29 cellular contexts compared by ENCODE assay signal in genomic region chr17:82281076-82281475, GRCh38. TPM values are rescaled to one million over a fixed set of nuclear protein-coding genes. Genes with fewer than 3 reads are reported as not detected.
DNase-seq lines count a peak whose midpoint lies in the region; ATAC-seq and TF ChIP-seq lines count a peak whose summit lies in the region.
"Had no signal": no experiment of that assay in that cellular context is flagged by ENCODE, and none has a peak within 500 bp of the region (broad histone marks: within the 10 kb centered on the region; RNA-seq: fewer than 3 reads in every experiment).

No MANE protein-coding gene starts in this region.

- no peak for ATAC-seq in HCT116
- ATAC-seq in GM18907 (IDR thresholded peaks at IDR 0.05; ENCODE audit: unreplicated experiment) = no peak
- ATAC-seq: left lobe of liver had no signal

- peaks cover 0 to 3% (median 0%) of the 10 kb centered on the region in 5 experiments for H3K9me3 Mint-ChIP-seq in brain

- peaks cover 44% of the 10 kb centered on the region for H3K4me1 Mint-ChIP-seq in brain

- intact Hi-C loops in HCT116 (cut with micrococcal nuclease) (no loop called here), posterior vena cava (cut with DNase I) (no loop called here)

- no peak overlapping the region for H2BK5ac ChIP-seq in neuronal stem cell (ENCODE audit: low read length)

- H3K4me3 ChIP-seq in BLaER1 = no peak overlapping the region
- H3K4me3 ChIP-seq in HCT116 (replicated peaks in 1 of 2; ENCODE audit: low read depth in 1 of 2, low read length in 2 of 2) = no peak overlapping the region
- H3K4me3 ChIP-seq in neuronal stem cell (ENCODE audit: low read length in 2 of 2) = peak overlapping the region in 1 of 2 donors; percentile 71
- H3K4me3 ChIP-seq: dorsolateral prefrontal cortex, GM12878, skin epidermis, upper lobe of left lung had no signal

- DNase-seq in HCT116 (ENCODE audit: low read depth, low spot score) = no peak
- DNase-seq in neuronal stem cell (ENCODE audit: low spot score) = no peak
- DNase-seq in posterior vena cava (ENCODE audit: low spot score) = no peak
- no peak for DNase-seq in AG20443 (ENCODE audit: low spot score)
- DNase-seq: activated CD4-positive, alpha-beta T cell treated with anti-CD3 and anti-CD28 coated beads, Interleukin-2, amount 50 U/mL, for 4 hours; activated T-cell treated with anti-CD3 and anti-CD28 coated beads for 4 hours; dorsolateral prefrontal cortex; hypothalamus; KBM-7; mesenchymal stem cell; MM.1S; NCI-H1417; NCI-H2029 treated with DMSO at 0.1 percent for 48 hours; NCI-H526 treated with DMSO at 0.1 percent for 48 hours; stimulated activated CD4-positive, alpha-beta T cell treated with anti-CD3 and anti-CD28 coated beads, Interleukin-2, amount 100 ng/mL, for 24 hours had no signal

- peak overlapping the region in 1 of 5 experiments; percentile 31 for H3K4me3 Mint-ChIP-seq in brain
- H3K4me3 Mint-ChIP-seq: CD14-positive monocyte had no signal

- peaks cover 2% of the 10 kb centered on the region for H3K79me1 ChIP-seq in neuronal stem cell (ENCODE audit: low read depth, low read length)

- CTCF ChIA-PET in HCT116 (lab: Charles Lee) = interaction anchor here (0.5 kb wide), 1 partner anchor 27 kb away, joined by 3 read pairs; no protein-coding TSS in a partner anchor

- H3K36me3 ChIP-seq in BLaER1 (no peaks in the 10 kb centered on the region), HCT116 (ENCODE audit: control insufficient read depth in 1 of 2, insufficient read depth in 2 of 2, low read length in 2 of 2) (no peaks in the 10 kb centered on the region), neuronal stem cell (replicated peaks in 1 of 2; ENCODE audit: control insufficient read depth in 2 of 2, insufficient read depth in 2 of 2, low read length in 2 of 2) (peaks cover 0 to 3% of the 10 kb centered on the region in 2 donors)
- H3K36me3 ChIP-seq: upper lobe of left lung had no signal

- H3K9me3 ChIP-seq in BLaER1 = no peaks in the 10 kb centered on the region
- no peaks in the 10 kb centered on the region for H3K9me3 ChIP-seq in HCT116 (ENCODE audit: control insufficient read depth in 1 of 2, insufficient read depth in 1 of 2, low read depth in 1 of 2, low read length in 2 of 2)
- peaks cover 0 to 3% of the 10 kb centered on the region in 2 donors for H3K9me3 ChIP-seq in neuronal stem cell (replicated peaks in 1 of 2; ENCODE audit: control insufficient read depth in 2 of 2, insufficient read depth in 1 of 2, low read depth in 1 of 2, low read length in 2 of 2)
- H3K9me3 ChIP-seq: upper lobe of left lung had no signal

- H2AFZ ChIP-seq in HCT116 (ENCODE audit: low read depth, low read length, poor library complexity, severe bottlenecking) = no peak overlapping the region
- peak overlapping the region; percentile 22 for H2AFZ ChIP-seq in neuronal stem cell (ENCODE audit: low read length)

- peak overlapping the region; percentile 25 for H2BK15ac ChIP-seq in neuronal stem cell (ENCODE audit: low read length)

- no peak overlapping the region for H3K14ac ChIP-seq in neuronal stem cell (ENCODE audit: low read length)

- no peak overlapping the region for H3K18ac ChIP-seq in neuronal stem cell (ENCODE audit: low read length)

- H3K4me1 ChIP-seq in BLaER1 = peaks cover 28% of the 10 kb centered on the region
- peaks cover 31 to 44% of the 10 kb centered on the region in 2 experiments for H3K4me1 ChIP-seq in HCT116 (ENCODE audit: control insufficient read depth in 1 of 2, insufficient read depth in 2 of 2, low read length in 2 of 2)
- H3K4me1 ChIP-seq in neuronal stem cell (ENCODE audit: control insufficient read depth in 2 of 2, insufficient read depth in 1 of 2, low read depth in 1 of 2, low read length in 2 of 2) = peaks cover 13 to 18% of the 10 kb centered on the region in 2 donors

- H3K9ac ChIP-seq in BLaER1 = no peak overlapping the region
- H3K9ac ChIP-seq in HCT116 (ENCODE audit: low read length) = no peak overlapping the region
- H3K9ac ChIP-seq in neuronal stem cell (ENCODE audit: low read depth, low read length, poor library complexity) = peak overlapping the region; percentile 38

- BruUV-seq in HCT116 (replicated peaks; lab: Mats Ljungman, UMichigan) = no TSS peak

- no peak overlapping the region for H2BK120ac ChIP-seq in neuronal stem cell (ENCODE audit: low read depth, low read length)

- H4K91ac ChIP-seq in neuronal stem cell (ENCODE audit: low read depth, low read length, poor library complexity) = no peak overlapping the region

- TF ChIP-seq POLR2A in HCT116 (IDR thresholded peaks at IDR 0.05; ENCODE audit: borderline replicate concordance, extremely low read depth, insufficient read depth, insufficient read length) = no peak

- H3K9me2 ChIP-seq in HCT116 (ENCODE audit: insufficient read depth) = no peaks in the 10 kb centered on the region

- H3K27ac Mint-ChIP-seq in brain = peak overlapping the region in 4 of 5 experiments; percentile 30 to 80 (median 60)

- no peak overlapping the region for H2AK5ac ChIP-seq in neuronal stem cell (ENCODE audit: low read depth, low read length)

- H3K4ac ChIP-seq in neuronal stem cell (ENCODE audit: low read length) = no peak overlapping the region

- H4K8ac ChIP-seq in neuronal stem cell (ENCODE audit: low read depth, low read length) = no peak overlapping the region

- POLR2A ChIA-PET in HCT116 (lab: Charles Lee) = interaction anchor here (1.0 to 4.8 kb wide), 4 partner anchors 11 to 75 kb away, joined by 3 to 35 read pairs (median 3); partner anchors contain the start of gene SLC16A3

- no peak overlapping the region for H3K27ac ChIP-seq in BLaER1
- H3K27ac ChIP-seq in HCT116 (ENCODE audit: low read depth, low read length) = peak overlapping the region; percentile 59; the same call in 1 of the 2 replicates
- no peak overlapping the region for H3K27ac ChIP-seq in neuronal stem cell (replicated peaks; ENCODE audit: low read length)
- H3K27ac ChIP-seq: skin epidermis had no signal

- no peaks in the 10 kb centered on the region for H3K27me3 ChIP-seq in BLaER1
- no peaks in the 10 kb centered on the region for H3K27me3 ChIP-seq in HCT116 (ENCODE audit: insufficient read depth, low read length)
- H3K27me3 ChIP-seq in neuronal stem cell (ENCODE audit: control insufficient read depth in 3 of 3, insufficient read depth in 3 of 3, low read depth in 1 of 3, low read length in 3 of 3) = no peaks in the 10 kb centered on the region
- H3K27me3 ChIP-seq: dorsolateral prefrontal cortex, upper lobe of left lung had no signal

- H4K20me1 ChIP-seq in BLaER1 (no peaks in the 10 kb centered on the region), HCT116 (ENCODE audit: insufficient read depth) (no peaks in the 10 kb centered on the region)

- TF ChIP-seq RAD21 in HCT116 (IDR thresholded peaks at IDR 0.05; ENCODE audit: low read depth) = no peak

- TF ChIP-seq CTCF in HCT116 (IDR thresholded peaks at IDR 0.05 in 2 of 3, conservative IDR thresholded peaks at IDR 0.05 in 1 of 3; ENCODE audit: borderline replicate concordance in 1 of 3, insufficient read depth in 1 of 3, low read depth in 2 of 3, low read length in 2 of 3) = no peak
- TF ChIP-seq CTCF in brain (conservative IDR thresholded peaks at IDR 0.05) = no peak

- no peaks in the 10 kb centered on the region for H3K79me2 ChIP-seq in HCT116 (ENCODE audit: insufficient read depth, low read length)

- H2BK12ac ChIP-seq in neuronal stem cell (ENCODE audit: low read length) = peak overlapping the region; percentile 28

- no CpG with 5 or more reads among the region's 7 CpGs for WGBS in neuronal stem cell (ENCODE audit: extremely low coverage in 2 of 2, insufficient read length in 2 of 2, insufficient replicate concordance in 1 of 2), 2 donors

- H3K23ac ChIP-seq in neuronal stem cell (ENCODE audit: low read depth, low read length, poor library complexity) = no peak overlapping the region

- RAD21 ChIA-PET in HCT116 (lab: Charles Lee; ENCODE audit: low non-redundant PET in 1 of 2, low total read pairs in 2 of 2, uncharacterized antibody in 2 of 2, unreplicated experiment in 2 of 2) = no interaction called here

- H3K36me3 Mint-ChIP-seq in brain = peaks cover 13% of the 10 kb centered on the region

- H3K27me3 Mint-ChIP-seq in brain = peaks cover 8% of the 10 kb centered on the region

- H3K4me2 ChIP-seq in BLaER1 (peak overlapping the region; percentile 26; the same call in 1 of the 2 replicates), HCT116 (ENCODE audit: low read length) (peak overlapping the region; percentile 69), neuronal stem cell (ENCODE audit: insufficient read depth, low read length, poor library complexity, severe bottlenecking) (no peak overlapping the region)

TF ChIP-seq in HCT116, 20 proteins besides CTCF, POLR2A, EP300 and RAD21:
- TF ChIP-seq CEBPB (IDR thresholded peaks at IDR 0.05; ENCODE audit: low read depth) (no peak), JUND (IDR thresholded peaks at IDR 0.05) (no peak), TCF7L2 (IDR thresholded peaks at IDR 0.05; ENCODE audit: borderline replicate concordance, extremely low read depth, insufficient read depth, insufficient read length) (no peak), ELF1 (IDR thresholded peaks at IDR 0.05; ENCODE audit: borderline replicate concordance, low read depth) (no peak), ZFX (IDR thresholded peaks at IDR 0.05) (no peak)

RNA-seq across cellular contexts. Expression of gene CSNK1D, which starts 7.6 kb away (rescaled TPM):
- 176 TPM for total RNA-seq in HCT116 (2021; ENCODE audit: unreplicated experiment)
- polyA plus RNA-seq in HCT116 (2012) = 184 and 197 TPM in 2 replicates
- polyA plus RNA-seq in brain (ENCODE audit: insufficient read depth, low read depth, low replicate concordance) = 62.3 TPM
- polyA plus RNA-seq in neuronal stem cell (2013, experiment 1 of 2) = 70.3 TPM
- polyA plus RNA-seq in neuronal stem cell (2013, experiment 2 of 2) = 72.1 TPM
- 100 to 1,000 TPM in 1 of 2 donors, 10 to 100 TPM in 1; 93.6 to 103 TPM for total RNA-seq in posterior vena cava

RNA-seq across cellular contexts. Expression of gene CD7, which starts 36.3 kb away (rescaled TPM):
- total RNA-seq in HCT116 (2021; ENCODE audit: unreplicated experiment) (0.61 TPM), posterior vena cava (1 to 10 TPM; 1.9 to 3.0 TPM)
- 0.08 and 0.39 TPM in 2 replicates for polyA plus RNA-seq in HCT116 (2012)
- polyA plus RNA-seq in brain (ENCODE audit: insufficient read depth, low read depth, low replicate concordance) = 0.88 TPM
- 1.5 TPM for polyA plus RNA-seq in neuronal stem cell (2013, experiment 1 of 2)
- 1.5 TPM for polyA plus RNA-seq in neuronal stem cell (2013, experiment 2 of 2)
- total RNA-seq: cerebellum, endothelial cell of umbilical vein, HT-29, myocyte, renal cortical epithelial cell, SK-MEL-5 had no signal
- polyA plus RNA-seq: endothelial cell of umbilical vein, GM12878 had no signal

RNA-seq across cellular contexts. Expression of gene SLC16A3, which starts 52.2 kb away (rescaled TPM):
- total RNA-seq in HCT116 (2021; ENCODE audit: unreplicated experiment) (445 TPM), posterior vena cava (10 to 100 TPM; 53.7 to 65.6 TPM)
- polyA plus RNA-seq in HCT116 (2012) = 422 and 492 TPM in 2 replicates
- 8.7 TPM for polyA plus RNA-seq in brain (ENCODE audit: insufficient read depth, low read depth, low replicate concordance)
- polyA plus RNA-seq in neuronal stem cell (2013, experiment 1 of 2) = 3.5 TPM
- polyA plus RNA-seq in neuronal stem cell (2013, experiment 2 of 2) = 3.2 TPM

RNA-seq across cellular contexts. Expression of gene SECTM1, which starts 52.5 kb away (rescaled TPM):
- 6.8 TPM for total RNA-seq in HCT116 (2021; ENCODE audit: unreplicated experiment)
- polyA plus RNA-seq in HCT116 (2012) = 6.8 and 8.8 TPM in 2 replicates
- 1.2 TPM for polyA plus RNA-seq in brain (ENCODE audit: insufficient read depth, low read depth, low replicate concordance)
- polyA plus RNA-seq in neuronal stem cell (2013, experiment 1 of 2) = 0.39 TPM
- 0.65 TPM for polyA plus RNA-seq in neuronal stem cell (2013, experiment 2 of 2)
- total RNA-seq in posterior vena cava = 10 to 100 TPM; 10.3 to 14.5 TPM
- total RNA-seq: GM12878 had no signal
